8 cellular contexts compared by ENCODE assay signal in the genomic region with DNA sequence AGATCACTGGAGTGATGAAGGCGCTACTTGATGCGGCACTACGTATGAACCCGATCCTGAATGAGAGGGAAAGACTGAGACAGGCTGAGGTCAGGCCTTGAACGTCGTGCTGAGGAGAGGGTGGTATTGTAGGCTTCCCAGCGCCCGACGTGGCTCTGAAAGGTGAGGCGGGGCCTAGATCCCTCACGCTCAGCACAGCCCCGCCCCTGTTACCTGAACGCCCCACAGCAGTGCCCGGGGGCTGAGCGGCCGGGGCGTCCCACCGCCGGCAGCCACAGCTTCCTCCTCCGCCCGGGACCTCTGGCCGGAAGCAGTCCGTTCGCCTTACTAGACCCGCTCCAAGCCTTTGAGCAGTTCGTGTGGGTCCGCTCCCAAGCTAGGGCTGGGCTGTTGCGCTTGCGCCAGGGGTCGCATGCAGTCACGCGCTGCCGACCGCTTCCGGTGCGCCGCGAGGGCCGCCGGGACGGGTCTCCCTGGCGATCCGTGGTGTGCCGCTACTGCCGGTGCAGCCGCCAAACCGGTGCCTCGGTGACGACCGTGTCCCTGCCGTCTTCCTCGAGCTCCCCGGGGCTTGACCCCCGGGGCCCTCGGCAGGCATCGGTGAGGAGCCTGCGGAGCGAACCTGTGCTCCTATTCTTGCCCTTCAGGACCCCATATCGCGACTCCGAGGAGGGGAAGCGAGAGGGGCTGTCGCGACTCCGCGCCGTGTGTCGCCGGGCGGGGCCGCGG. TPM values are rescaled to one million over a fixed set of nuclear protein-coding genes. Genes with fewer than 3 reads are reported as not detected.
DNase-seq lines count a peak whose midpoint lies in the region; ATAC-seq, FAIRE-seq and TF ChIP-seq lines count a peak whose summit lies in the region.

A gene with protein sequence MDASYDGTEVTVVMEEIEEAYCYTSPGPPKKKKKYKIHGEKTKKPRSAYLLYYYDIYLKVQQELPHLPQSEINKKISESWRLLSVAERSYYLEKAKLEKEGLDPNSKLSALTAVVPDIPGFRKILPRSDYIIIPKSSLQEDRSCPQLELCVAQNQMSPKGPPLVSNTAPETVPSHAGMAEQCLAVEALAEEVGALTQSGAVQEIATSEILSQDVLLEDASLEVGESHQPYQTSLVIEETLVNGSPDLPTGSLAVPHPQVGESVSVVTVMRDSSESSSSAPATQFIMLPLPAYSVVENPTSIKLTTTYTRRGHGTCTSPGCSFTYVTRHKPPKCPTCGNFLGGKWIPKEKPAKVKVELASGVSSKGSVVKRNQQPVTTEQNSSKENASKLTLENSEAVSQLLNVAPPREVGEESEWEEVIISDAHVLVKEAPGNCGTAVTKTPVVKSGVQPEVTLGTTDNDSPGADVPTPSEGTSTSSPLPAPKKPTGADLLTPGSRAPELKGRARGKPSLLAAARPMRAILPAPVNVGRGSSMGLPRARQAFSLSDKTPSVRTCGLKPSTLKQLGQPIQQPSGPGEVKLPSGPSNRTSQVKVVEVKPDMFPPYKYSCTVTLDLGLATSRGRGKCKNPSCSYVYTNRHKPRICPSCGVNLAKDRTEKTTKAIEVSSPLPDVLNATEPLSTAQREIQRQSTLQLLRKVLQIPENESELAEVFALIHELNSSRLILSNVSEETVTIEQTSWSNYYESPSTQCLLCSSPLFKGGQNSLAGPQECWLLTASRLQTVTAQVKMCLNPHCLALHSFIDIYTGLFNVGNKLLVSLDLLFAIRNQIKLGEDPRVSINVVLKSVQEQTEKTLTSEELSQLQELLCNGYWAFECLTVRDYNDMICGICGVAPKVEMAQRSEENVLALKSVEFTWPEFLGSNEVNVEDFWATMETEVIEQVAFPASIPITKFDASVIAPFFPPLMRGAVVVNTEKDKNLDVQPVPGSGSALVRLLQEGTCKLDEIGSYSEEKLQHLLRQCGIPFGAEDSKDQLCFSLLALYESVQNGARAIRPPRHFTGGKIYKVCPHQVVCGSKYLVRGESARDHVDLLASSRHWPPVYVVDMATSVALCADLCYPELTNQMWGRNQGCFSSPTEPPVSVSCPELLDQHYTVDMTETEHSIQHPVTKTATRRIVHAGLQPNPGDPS (N-terminal part only) (plus strand): TSS at position 479 of the 729 bp plus-strand sequence. CDS start 4,114 bp downstream, outside the sequence.
Gene TIGD6 (minus strand): TSS at position 394 of the 729 bp plus-strand sequence. CDS start 4,306 bp downstream, outside the sequence.

- TF ChIP-seq CTCF in AG10803 (conservative IDR thresholded peaks at IDR 0.05; ENCODE audit: low read length) (0 out of 2 replicates have a peak, but pooled peaks have one; percentile 7), keratinocyte (optimal IDR thresholded peaks at IDR 0.05 in 1 of 3, IDR thresholded peaks at IDR 0.05 in 1 of 3, conservative IDR thresholded peaks at IDR 0.05 in 1 of 3; ENCODE audit: extremely low read depth in 1 of 3, insufficient read depth in 2 of 3, low read length in 3 of 3) (no peak)

- FAIRE-seq in keratinocyte (lab: Jason Lieb, UNC) = no peak

- peaks cover 17% of the 10 kb centered on the region for H3K36me3 Mint-ChIP-seq in central memory CD8-positive, alpha-beta T cell (ENCODE audit: insufficient read depth)

- DNase-seq in AG10803 (ENCODE audit: low read depth) (peak; percentile 93), NCI-H345 (lab: John Stamatoyannopoulos, UW) (peak; percentile 96), keratinocyte (ENCODE audit: low read depth, low spot score) (peak; percentile 73)
- DNase-seq in activated CD4-positive, CD25-positive, alpha-beta regulatory T cell treated with anti-CD3 and anti-CD28 coated beads, Interleukin-2, amount 50 U/mL, for 16 hours (ENCODE audit: low read depth, low spot score) = peak; percentile 68
- peak; percentile 68 to 71 for DNase-seq in central memory CD8-positive, alpha-beta T cell (ENCODE audit: low spot score in 2 of 2)
- peak; percentile 77 to 87 (median 86) for DNase-seq in stimulated activated CD4-positive, alpha-beta T cell treated with anti-CD3 and anti-CD28 coated beads, Interleukin-12 subunit alpha, Interleukin-12 subunit beta, amount 100 ng/mL, for 48 hours (ENCODE audit: low read depth in 2 of 3, low spot score in 1 of 3)

- peak within 1 kb of the TSS; percentile 76 for H3K4me3 Mint-ChIP-seq in central memory CD8-positive, alpha-beta T cell

- H3K4me3 ChIP-seq in AG10803 (ENCODE audit: low read length) = peak within 1 kb of the TSS; percentile 96
- H3K4me3 ChIP-seq in keratinocyte (ENCODE audit: control insufficient read depth in 2 of 3, extremely low read depth in 1 of 3, insufficient read depth in 2 of 3, low read depth in 1 of 3, low read length in 3 of 3) = peak within 1 kb of the TSS; percentile 88 to 98 (median 96)

- H3K9me3 ChIP-seq in keratinocyte (ENCODE audit: control insufficient read depth, low read depth, low read length) = no peaks in the 10 kb centered on the region

- H3K27ac Mint-ChIP-seq in central memory CD8-positive, alpha-beta T cell (ENCODE audit: low read depth) = peak within 1 kb of the TSS; percentile 85

- peaks cover 40% of the 10 kb centered on the region for H3K79me2 ChIP-seq in keratinocyte (ENCODE audit: control insufficient read depth, insufficient read depth, low read length)

- peak within 1 kb of the TSS; percentile 92 for H2AFZ ChIP-seq in keratinocyte (ENCODE audit: control insufficient read depth, low read length)

- peaks cover 2 to 9% of the 10 kb centered on the region in 2 experiments for H3K36me3 ChIP-seq in keratinocyte (ENCODE audit: control insufficient read depth in 2 of 2, extremely low read depth in 1 of 2, insufficient read depth in 2 of 2, low read length in 2 of 2)

- peak within 1 kb of the TSS; percentile 84 for H3K4me2 ChIP-seq in keratinocyte (ENCODE audit: control insufficient read depth, extremely low read depth, insufficient read depth, low read depth, low read length)

- no peaks in the 10 kb centered on the region for H3K9me3 Mint-ChIP-seq in central memory CD8-positive, alpha-beta T cell

- no peaks in the 10 kb centered on the region for H3K27me3 Mint-ChIP-seq in central memory CD8-positive, alpha-beta T cell

- H3K27ac ChIP-seq in keratinocyte (ENCODE audit: control insufficient read depth, insufficient read depth, low read length) = peak within 1 kb of the TSS; percentile 90

- H3K9ac ChIP-seq in keratinocyte (ENCODE audit: control insufficient read depth, extremely low read depth, insufficient read depth, low read length) = peak within 1 kb of the TSS; percentile 94

- peaks cover 55% of the 10 kb centered on the region for H3K4me1 Mint-ChIP-seq in central memory CD8-positive, alpha-beta T cell

- dilution Hi-C loops in keratinocyte (cut with MboI; ENCODE audit: extremely low pct_ligation_motif_present, low sequenced_read_pairs) = no loop called here

- ATAC-seq in GM19025 (IDR thresholded peaks at IDR 0.05; ENCODE audit: low read depth, unreplicated experiment) (peak; percentile 83), HG03280 (IDR thresholded peaks at IDR 0.05; ENCODE audit: unreplicated experiment) (peak; percentile 90)
- ATAC-seq in central memory CD8-positive, alpha-beta T cell (replicated peaks; ENCODE audit: extremely low read depth, poor library complexity, severe bottlenecking) = peak; percentile 73

- no peaks in the 10 kb centered on the region for H3K27me3 ChIP-seq in keratinocyte (ENCODE audit: control insufficient read depth, extremely low read depth, insufficient read depth, low read length)

- H3K9me1 ChIP-seq in keratinocyte (ENCODE audit: control insufficient read depth, extremely low read depth, insufficient read depth, low read length) = no peaks in the 10 kb centered on the region

- H4K20me1 ChIP-seq in keratinocyte (ENCODE audit: control insufficient read depth, extremely low read depth, insufficient read depth, low read length) = peaks cover 5% of the 10 kb centered on the region

- peaks cover 29% of the 10 kb centered on the region for H3K4me1 ChIP-seq in keratinocyte (ENCODE audit: control insufficient read depth, extremely low read depth, insufficient read depth, low read length)

RNA-seq across cellular contexts. Expression of the first gene that starts in this region (rescaled TPM):
- 37.8 to 39.4 TPM (median 38.6 TPM) in 3 replicates for polyA plus RNA-seq in keratinocyte
- polyA plus RNA-seq in keratinocyte (2011; ENCODE audit: low read depth) = 19.4 TPM
- polyA plus RNA-seq in keratinocyte (2011; cell fraction: cytosol; rRNA removed) = 29.2 and 29.7 TPM in 2 replicates
- 89.4 and 108 TPM in 2 replicates for polyA plus RNA-seq in keratinocyte (2011; cell fraction: nucleus; rRNA removed)
- polyA plus RNA-seq in keratinocyte (2012; ENCODE audit: low replicate concordance) = 16.1 and 27.2 TPM in 2 replicates
- 64.6 to 78.4 TPM (median 68.0 TPM) in 3 replicates for polyA minus RNA-seq in keratinocyte
- 41.6 TPM for polyA minus RNA-seq in keratinocyte (2011; cell fraction: cytosol; rRNA and poly(A)+ RNA removed)
- 56.6 and 84.9 TPM in 2 replicates for polyA minus RNA-seq in keratinocyte (2011; cell fraction: nucleus; rRNA and poly(A)+ RNA removed)

RNA-seq across cellular contexts. Expression of gene TIGD6, which starts in this region (rescaled TPM):
- 3.9 to 4.1 TPM (median 4.1 TPM) in 3 replicates for polyA plus RNA-seq in keratinocyte
- 1.5 TPM for polyA plus RNA-seq in keratinocyte (2011; ENCODE audit: low read depth)
- polyA plus RNA-seq in keratinocyte (2011; cell fraction: cytosol; rRNA removed) = 3.1 and 4.7 TPM in 2 replicates
- polyA plus RNA-seq in keratinocyte (2011; cell fraction: nucleus; rRNA removed) = 4.1 and 5.3 TPM in 2 replicates
- 3.0 and 3.2 TPM in 2 replicates for polyA plus RNA-seq in keratinocyte (2012; ENCODE audit: low replicate concordance)
- 6.5 to 10.5 TPM (median 8.9 TPM) in 3 replicates for polyA minus RNA-seq in keratinocyte
- polyA minus RNA-seq in keratinocyte (2011; cell fraction: cytosol; rRNA and poly(A)+ RNA removed) = 3.8 TPM
- 2.2 and 5.0 TPM in 2 replicates for polyA minus RNA-seq in keratinocyte (2011; cell fraction: nucleus; rRNA and poly(A)+ RNA removed)

Comparison
In these comparisons a context has a peak if more than half of its experiments do, and no peak if none do; other contexts are left out.
1. Peak in every context shown above with its lines: DNase-seq, ATAC-seq, H3K4me3 ChIP-seq and H3K27ac ChIP-seq.